ENCODE assay signal across 1 cellular context in the genomic region with DNA sequence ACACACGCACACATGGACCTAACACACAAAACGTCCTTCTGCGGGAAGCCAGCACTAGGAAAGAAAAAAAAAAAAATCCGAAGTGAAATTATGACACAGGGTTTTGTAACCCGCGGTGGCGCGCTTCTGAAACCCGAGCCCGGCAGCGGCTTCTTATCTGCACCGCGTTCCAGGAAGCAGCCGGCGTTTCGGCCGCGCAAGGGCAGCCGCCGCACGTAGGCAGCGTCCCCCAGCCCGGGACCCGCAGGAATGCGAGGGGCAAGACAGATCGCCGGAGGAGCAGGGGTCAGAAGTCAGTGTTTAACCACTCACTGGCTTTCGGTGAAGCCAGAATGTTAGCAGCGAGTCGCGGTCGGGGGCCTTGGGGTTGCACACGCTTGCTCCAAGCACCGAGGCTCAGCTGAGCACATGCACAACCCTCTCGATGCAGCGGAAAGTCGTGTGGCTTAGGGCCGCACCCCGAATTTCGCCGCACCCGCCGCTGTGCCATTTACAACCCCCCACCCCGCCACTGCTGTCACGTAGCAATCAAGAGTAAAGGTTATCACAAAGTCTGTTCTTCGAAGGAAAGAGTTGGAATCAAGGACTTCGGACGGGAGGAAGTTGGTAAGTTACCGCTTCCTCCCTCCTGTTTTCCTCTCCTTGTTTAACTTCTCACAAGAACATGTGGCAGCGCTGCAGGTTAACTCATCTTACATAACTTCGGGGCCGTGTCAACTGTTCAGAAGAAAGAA.
A peak's percentile ranks its signal among the peaks of the same experiment; 100 is the strongest.
TF ChIP-seq lines count a peak whose summit lies in the region.

No MANE protein-coding gene starts in this region.

TF ChIP-seq in HepG2, 621 proteins besides CTCF, POLR2A, EP300 and RAD21 (continued from another document):
- TF ChIP-seq ZMAT3 (CRISPR knock-in tag; conservative IDR thresholded peaks at IDR 0.05) (peak; percentile 80; the same call in 1 of the 2 replicates), ZNF331 (CRISPR knock-in tag; IDR thresholded peaks at IDR 0.05) (peak; percentile 64), ZNF530 (CRISPR knock-in tag; IDR thresholded peaks at IDR 0.05; ENCODE audit: low read depth) (no peak), ZFP90 (CRISPR knock-in tag; IDR thresholded peaks at IDR 0.05; ENCODE audit: borderline replicate concordance) (peak; percentile 96), ZNF138 (CRISPR knock-in tag; IDR thresholded peaks at IDR 0.05; ENCODE audit: low read depth) (peak; percentile 83), ZNF510 (CRISPR knock-in tag; IDR thresholded peaks at IDR 0.05; ENCODE audit: low read depth) (peak; percentile 61; the same call in 1 of the 2 replicates), MTA3 (CRISPR knock-in tag; IDR thresholded peaks at IDR 0.05) (no peak), MIXL1 (CRISPR knock-in tag; IDR thresholded peaks at IDR 0.05) (peak; percentile 63), ZNF350 (CRISPR knock-in tag; IDR thresholded peaks at IDR 0.05; ENCODE audit: borderline replicate concordance, low read depth) (peak; percentile 64; the same call in 1 of the 2 replicates), XBP1 (CRISPR knock-in tag; IDR thresholded peaks at IDR 0.05) (peak; percentile 91; the same call in 1 of the 2 replicates), PHF21A (CRISPR knock-in tag; IDR thresholded peaks at IDR 0.05) (peak; percentile 90), ATM (IDR thresholded peaks at IDR 0.05; ENCODE audit: borderline replicate concordance) (no peak), MTA1 (CRISPR knock-in tag; IDR thresholded peaks at IDR 0.05; ENCODE audit: borderline replicate concordance) (peak; percentile 90), PLRG1 (conservative IDR thresholded peaks at IDR 0.05) (no peak), BCL6 (CRISPR knock-in tag; IDR thresholded peaks at IDR 0.05) (peak; percentile 91), ZNF768 (CRISPR knock-in tag; IDR thresholded peaks at IDR 0.05) (peak; percentile 82; the same call in 1 of the 2 replicates), IRX3 (CRISPR knock-in tag; IDR thresholded peaks at IDR 0.05; ENCODE audit: borderline replicate concordance, low read depth) (peak; percentile 82; the same call in 1 of the 2 replicates), SMYD3 (CRISPR knock-in tag; IDR thresholded peaks at IDR 0.05) (peak; percentile 99; the same call in 1 of the 2 replicates), RNF2 (conservative IDR thresholded peaks at IDR 0.05; ENCODE audit: low read depth) (peak; percentile 97), PAWR (CRISPR knock-in tag; IDR thresholded peaks at IDR 0.05; ENCODE audit: borderline replicate concordance) (no peak), ZNF644 (CRISPR knock-in tag; IDR thresholded peaks at IDR 0.05; ENCODE audit: low read depth) (0 out of 2 replicates have a peak, but pooled peaks have one; percentile 31), ZNF615 (CRISPR knock-in tag; IDR thresholded peaks at IDR 0.05; ENCODE audit: borderline replicate concordance) (no peak), JUND (CRISPR knock-in tag; IDR thresholded peaks at IDR 0.05) (no peak), FOXC1 (CRISPR knock-in tag; IDR thresholded peaks at IDR 0.05; ENCODE audit: borderline replicate concordance) (peak; percentile 91; the same call in 1 of the 2 replicates), ZNF468 (CRISPR knock-in tag; IDR thresholded peaks at IDR 0.05) (peak; percentile 25; the same call in 1 of the 2 replicates), NPAS2 (CRISPR knock-in tag; IDR thresholded peaks at IDR 0.05; ENCODE audit: borderline replicate concordance) (no peak), AHR (CRISPR knock-in tag; IDR thresholded peaks at IDR 0.05) (peak; percentile 89), ZNF354B (CRISPR knock-in tag; IDR thresholded peaks at IDR 0.05) (peak; percentile 91; the same call in 1 of the 2 replicates), ZNF737 (CRISPR knock-in tag; IDR thresholded peaks at IDR 0.05; ENCODE audit: borderline replicate concordance) (no peak), FOXA1 (IDR thresholded peaks at IDR 0.05) (no peak), FOXA1 (CRISPR knock-in tag; IDR thresholded peaks at IDR 0.05) (peak; percentile 65), ZSCAN25 (CRISPR knock-in tag; IDR thresholded peaks at IDR 0.05) (no peak), ZNF235 (CRISPR knock-in tag; IDR thresholded peaks at IDR 0.05; ENCODE audit: borderline replicate concordance) (no peak; the same call in 1 of the 2 replicates), ATF7-NPFF (CRISPR knock-in tag; IDR thresholded peaks at IDR 0.05; ENCODE audit: low read depth) (no peak), ZKSCAN8 (CRISPR knock-in tag; IDR thresholded peaks at IDR 0.05; ENCODE audit: borderline replicate concordance) (peak; percentile 33; the same call in 1 of the 2 replicates), MED1 (CRISPR knock-in tag; IDR thresholded peaks at IDR 0.05) (peak; percentile 99), ZNF446 (CRISPR knock-in tag; IDR thresholded peaks at IDR 0.05) (no peak), ZFP36L1 (CRISPR knock-in tag; IDR thresholded peaks at IDR 0.05) (peak; percentile 86), ZFP62 (CRISPR knock-in tag; IDR thresholded peaks at IDR 0.05) (0 out of 2 replicates have a peak, but pooled peaks have one; percentile 53), BRD4 (CRISPR knock-in tag; IDR thresholded peaks at IDR 0.05) (peak; percentile 99)
- TF ChIP-seq, protein P1, sequence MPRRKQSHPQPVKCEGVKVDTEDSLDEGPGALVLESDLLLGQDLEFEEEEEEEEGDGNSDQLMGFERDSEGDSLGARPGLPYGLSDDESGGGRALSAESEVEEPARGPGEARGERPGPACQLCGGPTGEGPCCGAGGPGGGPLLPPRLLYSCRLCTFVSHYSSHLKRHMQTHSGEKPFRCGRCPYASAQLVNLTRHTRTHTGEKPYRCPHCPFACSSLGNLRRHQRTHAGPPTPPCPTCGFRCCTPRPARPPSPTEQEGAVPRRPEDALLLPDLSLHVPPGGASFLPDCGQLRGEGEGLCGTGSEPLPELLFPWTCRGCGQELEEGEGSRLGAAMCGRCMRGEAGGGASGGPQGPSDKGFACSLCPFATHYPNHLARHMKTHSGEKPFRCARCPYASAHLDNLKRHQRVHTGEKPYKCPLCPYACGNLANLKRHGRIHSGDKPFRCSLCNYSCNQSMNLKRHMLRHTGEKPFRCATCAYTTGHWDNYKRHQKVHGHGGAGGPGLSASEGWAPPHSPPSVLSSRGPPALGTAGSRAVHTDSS (CRISPR knock-in tag; conservative IDR thresholded peaks at IDR 0.05) = no peak
- TF ChIP-seq, protein P2, sequence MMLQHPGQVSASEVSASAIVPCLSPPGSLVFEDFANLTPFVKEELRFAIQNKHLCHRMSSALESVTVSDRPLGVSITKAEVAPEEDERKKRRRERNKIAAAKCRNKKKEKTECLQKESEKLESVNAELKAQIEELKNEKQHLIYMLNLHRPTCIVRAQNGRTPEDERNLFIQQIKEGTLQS (CRISPR knock-in tag; IDR thresholded peaks at IDR 0.05) = no peak; the same call in 1 of the 2 replicates
- TF ChIP-seq, protein P3, sequence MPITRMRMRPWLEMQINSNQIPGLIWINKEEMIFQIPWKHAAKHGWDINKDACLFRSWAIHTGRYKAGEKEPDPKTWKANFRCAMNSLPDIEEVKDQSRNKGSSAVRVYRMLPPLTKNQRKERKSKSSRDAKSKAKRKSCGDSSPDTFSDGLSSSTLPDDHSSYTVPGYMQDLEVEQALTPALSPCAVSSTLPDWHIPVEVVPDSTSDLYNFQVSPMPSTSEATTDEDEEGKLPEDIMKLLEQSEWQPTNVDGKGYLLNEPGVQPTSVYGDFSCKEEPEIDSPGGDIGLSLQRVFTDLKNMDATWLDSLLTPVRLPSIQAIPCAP (CRISPR knock-in tag; IDR thresholded peaks at IDR 0.05; ENCODE audit: low read depth) = no peak
- TF ChIP-seq, protein P4, sequence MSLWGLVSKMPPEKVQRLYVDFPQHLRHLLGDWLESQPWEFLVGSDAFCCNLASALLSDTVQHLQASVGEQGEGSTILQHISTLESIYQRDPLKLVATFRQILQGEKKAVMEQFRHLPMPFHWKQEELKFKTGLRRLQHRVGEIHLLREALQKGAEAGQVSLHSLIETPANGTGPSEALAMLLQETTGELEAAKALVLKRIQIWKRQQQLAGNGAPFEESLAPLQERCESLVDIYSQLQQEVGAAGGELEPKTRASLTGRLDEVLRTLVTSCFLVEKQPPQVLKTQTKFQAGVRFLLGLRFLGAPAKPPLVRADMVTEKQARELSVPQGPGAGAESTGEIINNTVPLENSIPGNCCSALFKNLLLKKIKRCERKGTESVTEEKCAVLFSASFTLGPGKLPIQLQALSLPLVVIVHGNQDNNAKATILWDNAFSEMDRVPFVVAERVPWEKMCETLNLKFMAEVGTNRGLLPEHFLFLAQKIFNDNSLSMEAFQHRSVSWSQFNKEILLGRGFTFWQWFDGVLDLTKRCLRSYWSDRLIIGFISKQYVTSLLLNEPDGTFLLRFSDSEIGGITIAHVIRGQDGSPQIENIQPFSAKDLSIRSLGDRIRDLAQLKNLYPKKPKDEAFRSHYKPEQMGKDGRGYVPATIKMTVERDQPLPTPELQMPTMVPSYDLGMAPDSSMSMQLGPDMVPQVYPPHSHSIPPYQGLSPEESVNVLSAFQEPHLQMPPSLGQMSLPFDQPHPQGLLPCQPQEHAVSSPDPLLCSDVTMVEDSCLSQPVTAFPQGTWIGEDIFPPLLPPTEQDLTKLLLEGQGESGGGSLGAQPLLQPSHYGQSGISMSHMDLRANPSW (CRISPR knock-in tag; IDR thresholded peaks at IDR 0.05; ENCODE audit: borderline replicate concordance) = no peak; the same call in 1 of the 2 replicates
- TF ChIP-seq, protein P5, sequence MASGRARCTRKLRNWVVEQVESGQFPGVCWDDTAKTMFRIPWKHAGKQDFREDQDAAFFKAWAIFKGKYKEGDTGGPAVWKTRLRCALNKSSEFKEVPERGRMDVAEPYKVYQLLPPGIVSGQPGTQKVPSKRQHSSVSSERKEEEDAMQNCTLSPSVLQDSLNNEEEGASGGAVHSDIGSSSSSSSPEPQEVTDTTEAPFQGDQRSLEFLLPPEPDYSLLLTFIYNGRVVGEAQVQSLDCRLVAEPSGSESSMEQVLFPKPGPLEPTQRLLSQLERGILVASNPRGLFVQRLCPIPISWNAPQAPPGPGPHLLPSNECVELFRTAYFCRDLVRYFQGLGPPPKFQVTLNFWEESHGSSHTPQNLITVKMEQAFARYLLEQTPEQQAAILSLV (CRISPR knock-in tag; IDR thresholded peaks at IDR 0.05; ENCODE audit: borderline replicate concordance) = peak; percentile 76; the same call in 1 of the 2 replicates
- TF ChIP-seq, protein P6, sequence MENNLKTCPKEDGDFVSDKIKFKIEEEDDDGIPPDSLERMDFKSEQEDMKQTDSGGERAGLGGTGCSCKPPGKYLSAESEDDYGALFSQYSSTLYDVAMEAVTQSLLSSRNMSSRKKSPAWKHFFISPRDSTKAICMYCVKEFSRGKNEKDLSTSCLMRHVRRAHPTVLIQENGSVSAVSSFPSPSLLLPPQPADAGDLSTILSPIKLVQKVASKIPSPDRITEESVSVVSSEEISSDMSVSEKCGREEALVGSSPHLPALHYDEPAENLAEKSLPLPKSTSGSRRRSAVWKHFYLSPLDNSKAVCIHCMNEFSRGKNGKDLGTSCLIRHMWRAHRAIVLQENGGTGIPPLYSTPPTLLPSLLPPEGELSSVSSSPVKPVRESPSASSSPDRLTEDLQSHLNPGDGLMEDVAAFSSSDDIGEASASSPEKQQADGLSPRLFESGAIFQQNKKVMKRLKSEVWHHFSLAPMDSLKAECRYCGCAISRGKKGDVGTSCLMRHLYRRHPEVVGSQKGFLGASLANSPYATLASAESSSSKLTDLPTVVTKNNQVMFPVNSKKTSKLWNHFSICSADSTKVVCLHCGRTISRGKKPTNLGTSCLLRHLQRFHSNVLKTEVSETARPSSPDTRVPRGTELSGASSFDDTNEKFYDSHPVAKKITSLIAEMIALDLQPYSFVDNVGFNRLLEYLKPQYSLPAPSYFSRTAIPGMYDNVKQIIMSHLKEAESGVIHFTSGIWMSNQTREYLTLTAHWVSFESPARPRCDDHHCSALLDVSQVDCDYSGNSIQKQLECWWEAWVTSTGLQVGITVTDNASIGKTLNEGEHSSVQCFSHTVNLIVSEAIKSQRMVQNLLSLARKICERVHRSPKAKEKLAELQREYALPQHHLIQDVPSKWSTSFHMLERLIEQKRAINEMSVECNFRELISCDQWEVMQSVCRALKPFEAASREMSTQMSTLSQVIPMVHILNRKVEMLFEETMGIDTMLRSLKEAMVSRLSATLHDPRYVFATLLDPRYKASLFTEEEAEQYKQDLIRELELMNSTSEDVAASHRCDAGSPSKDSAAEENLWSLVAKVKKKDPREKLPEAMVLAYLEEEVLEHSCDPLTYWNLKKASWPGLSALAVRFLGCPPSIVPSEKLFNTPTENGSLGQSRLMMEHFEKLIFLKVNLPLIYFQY (CRISPR knock-in tag; IDR thresholded peaks at IDR 0.05; ENCODE audit: borderline replicate concordance) = no peak
